Comparison of ENCODE assay signal across 19 cellular contexts in the genomic region with DNA sequence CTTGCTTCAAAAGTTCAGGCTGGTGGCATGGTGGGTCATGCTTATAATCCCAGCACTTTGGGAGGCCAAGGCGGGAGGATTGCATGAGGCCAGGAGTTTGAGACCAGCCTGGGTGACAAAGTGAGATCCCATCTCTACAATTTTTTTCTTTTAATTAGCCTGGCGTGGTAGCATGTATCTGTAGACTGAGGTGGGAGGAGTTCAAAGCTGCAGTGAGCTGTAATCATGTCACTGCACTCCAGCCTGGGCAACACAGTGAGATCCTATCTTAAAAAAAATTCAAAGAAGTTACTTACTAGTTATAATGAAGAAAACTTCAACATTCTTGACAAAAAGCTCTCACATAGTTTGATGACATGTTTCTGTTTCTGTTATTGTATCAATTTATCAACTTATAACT. TPM values are rescaled to one million over a fixed set of nuclear protein-coding genes. Genes with fewer than 3 reads are reported as not detected.
DNase-seq lines count a peak whose midpoint lies in the region; ATAC-seq lines count a peak whose summit lies in the region.
"Had no signal": no experiment of that assay in that cellular context is flagged by ENCODE, and none has a peak within 500 bp of the region (broad histone marks: within the 10 kb centered on the region; RNA-seq: fewer than 3 reads in every experiment).

No MANE protein-coding gene starts in this region.

- H3K27ac Mint-ChIP-seq in activated naive CD4-positive, alpha-beta T cell treated with anti-CD3 and anti-CD28 coated beads, Interleukin-2, amount 10 ng/mL, durations not matched to agents 7 days and 5 days: peak overlapping the region; percentile 4
- H3K27ac Mint-ChIP-seq in activated naive CD4-positive, alpha-beta T cell treated with anti-CD3 and anti-CD28 coated beads for 36 hours: no peak overlapping the region
- peak overlapping the region; percentile 24 for H3K27ac Mint-ChIP-seq in activated T-helper 1 cell treated with anti-CD3 and anti-CD28 coated beads, Interleukin-12 subunit alpha, Interleukin-12 subunit beta, Interleukin-2, Interleukin-4 antibody, amounts not matched to agents 30 ng/mL and 10 ng/mL and 1 ng/mL, durations not matched to agents 14 hours and 24 hours and 36 hours
- peak overlapping the region; percentile 74 for H3K27ac Mint-ChIP-seq in dendritic cell treated with granulocyte-macrophage colony-stimulating factor and Interleukin-4, amounts not matched to agents 40 ng/mL and 50 ng/mL, for 4 days
- no peak overlapping the region for H3K27ac Mint-ChIP-seq in activated CD4-positive, alpha-beta T cell treated with anti-CD3 and anti-CD28 coated beads for 36 hours
- H3K27ac Mint-ChIP-seq: B cell had no signal

- POLR2A ChIA-PET in activated CD4-positive, alpha-beta T cell treated with anti-CD3 and anti-CD28 coated beads for 36 hours (lab: Charles Lee): no interaction called here

- no peak for ATAC-seq in activated CD4-positive, alpha-beta T cell treated with anti-CD3 and anti-CD28 coated beads for 36 hours
- ATAC-seq: GM12878, HepG2 had no signal

- H3K4me3 Mint-ChIP-seq in activated naive CD4-positive, alpha-beta T cell treated with anti-CD3 and anti-CD28 coated beads, Interleukin-2, amount 10 ng/mL, durations not matched to agents 7 days and 5 days: no peak overlapping the region
- no peak overlapping the region for H3K4me3 Mint-ChIP-seq in activated naive CD4-positive, alpha-beta T cell treated with anti-CD3 and anti-CD28 coated beads for 36 hours
- no peak overlapping the region for H3K4me3 Mint-ChIP-seq in activated T-helper 1 cell treated with anti-CD3 and anti-CD28 coated beads, Interleukin-12 subunit alpha, Interleukin-12 subunit beta, Interleukin-2, Interleukin-4 antibody, amounts not matched to agents 30 ng/mL and 10 ng/mL and 1 ng/mL, durations not matched to agents 14 hours and 24 hours and 36 hours
- no peak overlapping the region for H3K4me3 Mint-ChIP-seq in dendritic cell treated with granulocyte-macrophage colony-stimulating factor and Interleukin-4, amounts not matched to agents 40 ng/mL and 50 ng/mL, for 4 days
- H3K4me3 Mint-ChIP-seq in activated CD4-positive, alpha-beta T cell treated with anti-CD3 and anti-CD28 coated beads for 36 hours: no peak overlapping the region
- H3K4me3 Mint-ChIP-seq: B cell; CD4-positive, CD25-positive, alpha-beta regulatory T cell; CD8-positive, alpha-beta memory T cell; H9 had no signal

- peaks cover 85% of the 10 kb centered on the region for H3K36me3 Mint-ChIP-seq in activated naive CD4-positive, alpha-beta T cell treated with anti-CD3 and anti-CD28 coated beads, Interleukin-2, amount 10 ng/mL, durations not matched to agents 7 days and 5 days
- H3K36me3 Mint-ChIP-seq in activated naive CD4-positive, alpha-beta T cell treated with anti-CD3 and anti-CD28 coated beads for 36 hours (ENCODE audit: low read depth): peaks cover 74% of the 10 kb centered on the region
- H3K36me3 Mint-ChIP-seq in activated T-helper 1 cell treated with anti-CD3 and anti-CD28 coated beads, Interleukin-12 subunit alpha, Interleukin-12 subunit beta, Interleukin-2, Interleukin-4 antibody, amounts not matched to agents 30 ng/mL and 10 ng/mL and 1 ng/mL, durations not matched to agents 14 hours and 24 hours and 36 hours (ENCODE audit: low read depth): peaks cover 83% of the 10 kb centered on the region
- peaks cover 94% of the 10 kb centered on the region for H3K36me3 Mint-ChIP-seq in dendritic cell treated with granulocyte-macrophage colony-stimulating factor and Interleukin-4, amounts not matched to agents 40 ng/mL and 50 ng/mL, for 4 days (ENCODE audit: low read depth)
- peaks cover 78% of the 10 kb centered on the region for H3K36me3 Mint-ChIP-seq in activated CD4-positive, alpha-beta T cell treated with anti-CD3 and anti-CD28 coated beads for 36 hours (ENCODE audit: low read depth)

- DNase-seq in activated naive CD4-positive, alpha-beta T cell treated with anti-CD3 and anti-CD28 coated beads, Interleukin-2, amount 10 ng/mL, durations not matched to agents 7 days and 5 days: no peak
- no peak for DNase-seq in activated naive CD4-positive, alpha-beta T cell treated with anti-CD3 and anti-CD28 coated beads for 36 hours
- no peak for DNase-seq in activated T-helper 1 cell treated with anti-CD3 and anti-CD28 coated beads, Interleukin-12 subunit alpha, Interleukin-12 subunit beta, Interleukin-2, Interleukin-4 antibody, amounts not matched to agents 30 ng/mL and 10 ng/mL and 1 ng/mL, durations not matched to agents 14 hours and 24 hours and 36 hours (ENCODE audit: low spot score)
- no peak for DNase-seq in activated CD4-positive, alpha-beta T cell treated with anti-CD3 and anti-CD28 coated beads for 4 hours
- no peak for DNase-seq in activated CD4-positive, alpha-beta T cell treated with anti-CD3 and anti-CD28 coated beads for 36 hours
- DNase-seq: CD4-positive, CD25-positive, alpha-beta regulatory T cell; CD8-positive, alpha-beta memory T cell; COR-L47; DMS 273 treated with DMSO at 0.1 percent for 48 hours; DMS53; DND-41; EL; H9 had no signal

- H3K9me3 Mint-ChIP-seq in activated naive CD4-positive, alpha-beta T cell treated with anti-CD3 and anti-CD28 coated beads, Interleukin-2, amount 10 ng/mL, durations not matched to agents 7 days and 5 days: peaks cover 2% of the 10 kb centered on the region
- H3K9me3 Mint-ChIP-seq in activated naive CD4-positive, alpha-beta T cell treated with anti-CD3 and anti-CD28 coated beads for 36 hours: no peaks in the 10 kb centered on the region
- H3K9me3 Mint-ChIP-seq in activated T-helper 1 cell treated with anti-CD3 and anti-CD28 coated beads, Interleukin-12 subunit alpha, Interleukin-12 subunit beta, Interleukin-2, Interleukin-4 antibody, amounts not matched to agents 30 ng/mL and 10 ng/mL and 1 ng/mL, durations not matched to agents 14 hours and 24 hours and 36 hours: no peaks in the 10 kb centered on the region
- H3K9me3 Mint-ChIP-seq in dendritic cell treated with granulocyte-macrophage colony-stimulating factor and Interleukin-4, amounts not matched to agents 40 ng/mL and 50 ng/mL, for 4 days: no peaks in the 10 kb centered on the region
- H3K9me3 Mint-ChIP-seq in activated CD4-positive, alpha-beta T cell treated with anti-CD3 and anti-CD28 coated beads for 36 hours (ENCODE audit: low read depth): peaks cover under 1% of the 10 kb centered on the region
- H3K9me3 Mint-ChIP-seq: CD8-positive, alpha-beta memory T cell had no signal

- intact Hi-C loops in activated naive CD4-positive, alpha-beta T cell treated with anti-CD3 and anti-CD28 coated beads for 36 hours (cut with micrococcal nuclease): no loop called here
- intact Hi-C loops in activated T-helper 1 cell treated with anti-CD3 and anti-CD28 coated beads, Interleukin-12 subunit alpha, Interleukin-12 subunit beta, Interleukin-2, Interleukin-4 antibody, amounts not matched to agents 30 ng/mL and 10 ng/mL and 1 ng/mL, durations not matched to agents 14 hours and 24 hours and 36 hours (cut with micrococcal nuclease): no loop called here
- intact Hi-C loops in dendritic cell treated with granulocyte-macrophage colony-stimulating factor and Interleukin-4, amounts not matched to agents 40 ng/mL and 50 ng/mL, for 4 days (cut with micrococcal nuclease): no loop called here
- intact Hi-C loops in activated CD4-positive, alpha-beta T cell treated with anti-CD3 and anti-CD28 coated beads for 36 hours (cut with DNase I, micrococcal nuclease): no loop called here

- H3K27me3 Mint-ChIP-seq in activated naive CD4-positive, alpha-beta T cell treated with anti-CD3 and anti-CD28 coated beads, Interleukin-2, amount 10 ng/mL, durations not matched to agents 7 days and 5 days: no peaks in the 10 kb centered on the region
- no peaks in the 10 kb centered on the region for H3K27me3 Mint-ChIP-seq in activated naive CD4-positive, alpha-beta T cell treated with anti-CD3 and anti-CD28 coated beads for 36 hours (ENCODE audit: low read depth)
- no peaks in the 10 kb centered on the region for H3K27me3 Mint-ChIP-seq in activated T-helper 1 cell treated with anti-CD3 and anti-CD28 coated beads, Interleukin-12 subunit alpha, Interleukin-12 subunit beta, Interleukin-2, Interleukin-4 antibody, amounts not matched to agents 30 ng/mL and 10 ng/mL and 1 ng/mL, durations not matched to agents 14 hours and 24 hours and 36 hours (ENCODE audit: insufficient read depth)
- H3K27me3 Mint-ChIP-seq in dendritic cell treated with granulocyte-macrophage colony-stimulating factor and Interleukin-4, amounts not matched to agents 40 ng/mL and 50 ng/mL, for 4 days: no peaks in the 10 kb centered on the region
- no peaks in the 10 kb centered on the region for H3K27me3 Mint-ChIP-seq in activated CD4-positive, alpha-beta T cell treated with anti-CD3 and anti-CD28 coated beads for 36 hours
- H3K27me3 Mint-ChIP-seq: B cell; CD4-positive, CD25-positive, alpha-beta regulatory T cell; CD8-positive, alpha-beta memory T cell had no signal

- H3K4me1 Mint-ChIP-seq in activated naive CD4-positive, alpha-beta T cell treated with anti-CD3 and anti-CD28 coated beads, Interleukin-2, amount 10 ng/mL, durations not matched to agents 7 days and 5 days: peaks cover 20% of the 10 kb centered on the region
- H3K4me1 Mint-ChIP-seq in activated naive CD4-positive, alpha-beta T cell treated with anti-CD3 and anti-CD28 coated beads for 36 hours (ENCODE audit: low read depth): peaks cover 10% of the 10 kb centered on the region
- H3K4me1 Mint-ChIP-seq in activated T-helper 1 cell treated with anti-CD3 and anti-CD28 coated beads, Interleukin-12 subunit alpha, Interleukin-12 subunit beta, Interleukin-2, Interleukin-4 antibody, amounts not matched to agents 30 ng/mL and 10 ng/mL and 1 ng/mL, durations not matched to agents 14 hours and 24 hours and 36 hours (ENCODE audit: low read depth): peaks cover 47% of the 10 kb centered on the region
- H3K4me1 Mint-ChIP-seq in dendritic cell treated with granulocyte-macrophage colony-stimulating factor and Interleukin-4, amounts not matched to agents 40 ng/mL and 50 ng/mL, for 4 days (ENCODE audit: low read depth): peaks cover 48% of the 10 kb centered on the region
- peaks cover 24% of the 10 kb centered on the region for H3K4me1 Mint-ChIP-seq in activated CD4-positive, alpha-beta T cell treated with anti-CD3 and anti-CD28 coated beads for 36 hours

- CTCF ChIA-PET in activated naive CD4-positive, alpha-beta T cell treated with anti-CD3 and anti-CD28 coated beads, Interleukin-2, amount 10 ng/mL, durations not matched to agents 7 days and 5 days (lab: Charles Lee): no interaction called here
- CTCF ChIA-PET in activated naive CD4-positive, alpha-beta T cell treated with anti-CD3 and anti-CD28 coated beads for 36 hours (lab: Charles Lee): no interaction called here
- CTCF ChIA-PET in activated CD4-positive, alpha-beta T cell treated with anti-CD3 and anti-CD28 coated beads for 36 hours (lab: Charles Lee): no interaction called here

RNA-seq across cellular contexts. Expression of gene SAMSN1, which starts 45.2 kb away (rescaled TPM):
- total RNA-seq in activated naive CD4-positive, alpha-beta T cell treated with anti-CD3 and anti-CD28 coated beads for 36 hours: 10 to 100 TPM; 41.1 to 43.0 TPM
- 115 and 119 TPM in 2 replicates for total RNA-seq in activated T-helper 1 cell treated with anti-CD3 and anti-CD28 coated beads, Interleukin-12 subunit alpha, Interleukin-12 subunit beta, Interleukin-2, Interleukin-4 antibody, amounts not matched to agents 30 ng/mL and 10 ng/mL and 1 ng/mL, durations not matched to agents 14 hours and 24 hours and 36 hours
- total RNA-seq in activated CD4-positive, alpha-beta T cell treated with anti-CD3 and anti-CD28 coated beads for 36 hours: 10 to 100 TPM; 39.8 to 43.5 TPM
- total RNA-seq: A172, G401, HepG2 had no signal

Comparison
In these comparisons a context has a peak if more than half of its experiments do, and no peak if none do; other contexts are left out.
1. H3K27ac Mint-ChIP-seq: peak in activated naive CD4-positive, alpha-beta T cell treated with anti-CD3 and anti-CD28 coated beads, Interleukin-2, amount 10 ng/mL, durations not matched to agents 7 days and 5 days (single experiment), activated T-helper 1 cell treated with anti-CD3 and anti-CD28 coated beads, Interleukin-12 subunit alpha, Interleukin-12 subunit beta, Interleukin-2, Interleukin-4 antibody, amounts not matched to agents 30 ng/mL and 10 ng/mL and 1 ng/mL, durations not matched to agents 14 hours and 24 hours and 36 hours (single experiment) and dendritic cell treated with granulocyte-macrophage colony-stimulating factor and Interleukin-4, amounts not matched to agents 40 ng/mL and 50 ng/mL, for 4 days (single experiment); none in activated naive CD4-positive, alpha-beta T cell treated with anti-CD3 and anti-CD28 coated beads for 36 hours (single experiment) and activated CD4-positive, alpha-beta T cell treated with anti-CD3 and anti-CD28 coated beads for 36 hours (single experiment).